Comparison of ENCODE assay signal across 13 cellular contexts in genomic region chr13:33205224-33205623, GRCh38.
DNase-seq lines count a peak whose midpoint lies in the region; ATAC-seq, FAIRE-seq and TF ChIP-seq lines count a peak whose summit lies in the region.
"Had no signal": no experiment of that assay in that cellular context is flagged by ENCODE, and none has a peak within 500 bp of the region (broad histone marks: within the 10 kb centered on the region; RNA-seq: fewer than 3 reads in every experiment).

No MANE protein-coding gene starts in this region.

- ATAC-seq in right lobe of liver (no peak), HepG2 (no peak), esophagus mucosa (no peak)
- no peak for ATAC-seq in effector memory CD8-positive, alpha-beta T cell (replicated peaks)
- ATAC-seq: stimulated activated naive CD8-positive, alpha-beta T cell treated with anti-CD3 and anti-CD28 coated beads, Interleukin-15, Interleukin-2, amounts not matched to agents 100 U/mL and 50 U/mL, for 24 hours had no signal

- intact Hi-C loops in right lobe of liver (cut with DNase I) (no loop called here), HepG2 (cut with micrococcal nuclease; ENCODE audit: unreplicated experiment) (loop anchor here (5.0 kb wide), 2 partner anchors 78 to 558 kb away; no protein-coding TSS in a partner anchor), esophagus muscularis mucosa (cut with DNase I) (no loop called here), prostate gland (cut with DNase I) (loop anchor here (5.0 to 10.0 kb wide), 2 partner anchors 82 to 190 kb away; partner anchors contain the start of genes KL and STARD13)

- no peak overlapping the region for H3K4me2 ChIP-seq in HepG2 (ENCODE audit: low read depth, low read length)

- no peaks in the 10 kb centered on the region for H3K9me3 ChIP-seq in right lobe of liver
- H3K9me3 ChIP-seq in HepG2 (ENCODE audit: low read length), result no peaks in the 10 kb centered on the region
- no peaks in the 10 kb centered on the region for H3K9me3 ChIP-seq in esophagus muscularis mucosa
- H3K9me3 ChIP-seq in prostate gland, result no peaks in the 10 kb centered on the region
- H3K9me3 ChIP-seq: SJSA1 had no signal

- no peak for TF ChIP-seq RAD21 in HepG2 (CRISPR knock-in tag; IDR thresholded peaks at IDR 0.05)

- TF ChIP-seq CTCF in right lobe of liver (IDR thresholded peaks at IDR 0.05) (no peak), HepG2 (CRISPR knock-in tag; IDR thresholded peaks at IDR 0.05) (no peak), esophagus muscularis mucosa (IDR thresholded peaks at IDR 0.05) (no peak), prostate gland (IDR thresholded peaks at IDR 0.05) (no peak)

- H3K4me1 Mint-ChIP-seq in effector memory CD8-positive, alpha-beta T cell (ENCODE audit: low read depth in 2 of 2), result peaks cover 14 to 15% of the 10 kb centered on the region in 2 donors

- CTCF ChIA-PET in HepG2 (lab: Yijun Ruan, JAX; ENCODE audit: low intra/inter-chr PET ratio, low total read pairs), result no interaction called here

- in situ Hi-C loops in HepG2 (cut with HindIII; ENCODE audit: extremely low pct_ligation_motif_present, low pct_unique_long_range_greater_than_20kb), result no loop called here

- H4K20me1 ChIP-seq in HepG2 (ENCODE audit: insufficient read depth, low read length), result no peaks in the 10 kb centered on the region

- H3K27me3 ChIP-seq in right lobe of liver, result no peaks in the 10 kb centered on the region
- no peaks in the 10 kb centered on the region for H3K27me3 ChIP-seq in HepG2 (ENCODE audit: control insufficient read depth in 1 of 2, insufficient read depth in 2 of 2, low read length in 2 of 2)
- H3K27me3 ChIP-seq in esophagus muscularis mucosa, result no peaks in the 10 kb centered on the region
- no peaks in the 10 kb centered on the region for H3K27me3 ChIP-seq in prostate gland (replicated peaks; ENCODE audit: insufficient read depth)
- H3K27me3 ChIP-seq: SJSA1 had no signal

- POLR2A ChIA-PET in HepG2 (lab: Yijun Ruan, JAX), result no interaction called here

- TF ChIP-seq EP300 in HepG2 (IDR thresholded peaks at IDR 0.05; ENCODE audit: low read depth in 2 of 2, low read length in 2 of 2) (no peak), HepG2 (CRISPR knock-in tag; IDR thresholded peaks at IDR 0.05; ENCODE audit: borderline replicate concordance) (no peak), esophagus muscularis mucosa (IDR thresholded peaks at IDR 0.05) (no peak)

- FAIRE-seq in HepG2 (lab: Jason Lieb, UNC) (no peak), urothelium cell line (lab: Jason Lieb, UNC) (no peak)

- no peaks in the 10 kb centered on the region for H3K36me3 Mint-ChIP-seq in effector memory CD8-positive, alpha-beta T cell (ENCODE audit: insufficient read depth)

- H3K4me1 ChIP-seq in right lobe of liver (peaks cover 0 to 15% (median 3%) of the 10 kb centered on the region in 4 donors), HepG2 (ENCODE audit: insufficient read depth, low read length) (peaks cover 36% of the 10 kb centered on the region), esophagus muscularis mucosa (peaks cover 75 to 95% (median 87%) of the 10 kb centered on the region in 4 donors), prostate gland (replicated peaks) (no peaks in the 10 kb centered on the region)

- no peak overlapping the region for H2AFZ ChIP-seq in HepG2 (ENCODE audit: low read length)

- no peak overlapping the region for H3K27ac Mint-ChIP-seq in effector memory CD8-positive, alpha-beta T cell

- peaks cover 39 to 53% of the 10 kb centered on the region in 2 donors for H3K27me3 Mint-ChIP-seq in effector memory CD8-positive, alpha-beta T cell

- H3K4me3 Mint-ChIP-seq in effector memory CD8-positive, alpha-beta T cell, result no peak overlapping the region

- H3K36me3 ChIP-seq in right lobe of liver (no peaks in the 10 kb centered on the region), HepG2 (replicated peaks in 1 of 2; ENCODE audit: control insufficient read depth in 1 of 2, insufficient read depth in 2 of 2, low read length in 2 of 2) (peaks cover 0 to 15% of the 10 kb centered on the region in 2 experiments; a peak in 3 of 5 replicates), esophagus muscularis mucosa (no peaks in the 10 kb centered on the region), prostate gland (no peaks in the 10 kb centered on the region)

- H3K9ac ChIP-seq in HepG2 (ENCODE audit: insufficient read depth, low read depth, low read length), result no peak overlapping the region

- BruUV-seq in HepG2 (replicated peaks; lab: Mats Ljungman, UMichigan), result no TSS peak

- 47% methylated on average over 4 of the region's 4 CpGs for WGBS in right lobe of liver (ENCODE audit: insufficient coverage, low coverage, low lambda C conversion rate, missing lambda C conversion rate)
- 97% methylated on average over 4 of the region's 4 CpGs for WGBS in HepG2 (ENCODE audit: low lambda C conversion rate)
- WGBS in esophagus muscularis mucosa, result 26% methylated on average over 4 of the region's 4 CpGs
- WGBS in prostate gland, result 43% methylated on average over 4 of the region's 4 CpGs

- peak overlapping the region; percentile 24 to 38 (median 33) for H3K27ac ChIP-seq in right lobe of liver
- no peak overlapping the region for H3K27ac ChIP-seq in HepG2 (ENCODE audit: extremely low read length, insufficient read depth, low read length)
- peak overlapping the region; percentile 77 to 86 (median 84) for H3K27ac ChIP-seq in esophagus muscularis mucosa (replicated peaks in 1 of 4)
- H3K27ac ChIP-seq in prostate gland, result peak overlapping the region; percentile 55
- H3K27ac ChIP-seq: SJSA1 had no signal

- DNase-seq in right lobe of liver (no peak), HepG2 (ENCODE audit: low spot score) (no peak), esophagus muscularis mucosa (ENCODE audit: extremely low spot score) (no peak), prostate gland (ENCODE audit: low spot score) (no peak), urothelium cell line (ENCODE audit: low spot score) (no peak), medulla oblongata (ENCODE audit: extremely low spot score) (no peak)
- no peak for DNase-seq in effector memory CD8-positive, alpha-beta T cell
- DNase-seq: AML-193; NCI-H1105; stimulated activated CD4-positive, alpha-beta T cell treated with anti-CD3 and anti-CD28 coated beads, Interleukin-2, amount 100 ng/mL, for 48 hours; stimulated activated naive CD8-positive, alpha-beta T cell treated with anti-CD3 and anti-CD28 coated beads, Interleukin-15, Interleukin-2, amounts not matched to agents 100 U/mL and 50 U/mL, for 24 hours had no signal

- TF ChIP-seq POLR2A in right lobe of liver (IDR thresholded peaks at IDR 0.05) (no peak), HepG2 (IDR thresholded peaks at IDR 0.05; ENCODE audit: insufficient read depth in 1 of 2, low read depth in 2 of 2, low read length in 2 of 2) (no peak), esophagus muscularis mucosa (IDR thresholded peaks at IDR 0.05; ENCODE audit: low read depth) (no peak), prostate gland (IDR thresholded peaks at IDR 0.05) (no peak)

- H3K79me2 ChIP-seq in HepG2 (ENCODE audit: insufficient read depth, low read length), result peaks cover 37% of the 10 kb centered on the region

- no peaks in the 10 kb centered on the region for H3K9me3 Mint-ChIP-seq in effector memory CD8-positive, alpha-beta T cell

- H3K4me3 ChIP-seq in right lobe of liver (no peak overlapping the region), HepG2 (replicated peaks in 1 of 3; ENCODE audit: insufficient read depth in 1 of 3, low read depth in 2 of 3, low read length in 3 of 3) (no peak overlapping the region), esophagus muscularis mucosa (peak overlapping the region; percentile 46 to 57 (median 54)), prostate gland (no peak overlapping the region)
- H3K4me3 ChIP-seq: SJSA1 had no signal

TF ChIP-seq in HepG2, 621 proteins besides CTCF, POLR2A, EP300 and RAD21:
- TF ChIP-seq SIX1 (CRISPR knock-in tag; IDR thresholded peaks at IDR 0.05; ENCODE audit: borderline replicate concordance) (no peak), ZNF12 (CRISPR knock-in tag; IDR thresholded peaks at IDR 0.05) (no peak)
- TF ChIP-seq, protein P1, sequence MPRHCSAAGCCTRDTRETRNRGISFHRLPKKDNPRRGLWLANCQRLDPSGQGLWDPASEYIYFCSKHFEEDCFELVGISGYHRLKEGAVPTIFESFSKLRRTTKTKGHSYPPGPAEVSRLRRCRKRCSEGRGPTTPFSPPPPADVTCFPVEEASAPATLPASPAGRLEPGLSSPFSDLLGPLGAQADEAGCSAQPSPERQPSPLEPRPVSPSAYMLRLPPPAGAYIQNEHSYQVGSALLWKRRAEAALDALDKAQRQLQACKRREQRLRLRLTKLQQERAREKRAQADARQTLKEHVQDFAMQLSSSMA (CRISPR knock-in tag; IDR thresholded peaks at IDR 0.05), result no peak
TF ChIP-seq in HepG2: peak in this region for 0.

Comparison
In these comparisons a context has a peak if more than half of its experiments do, and no peak if none do; other contexts are left out.
1. intact Hi-C loops: an anchor here in HepG2 (5.0 kb wide) and prostate gland (5.0 to 10.0 kb wide); none called in right lobe of liver and esophagus muscularis mucosa.
2. H3K4me3 ChIP-seq: peak in esophagus muscularis mucosa (4 of 4); none in right lobe of liver (0 of 3), HepG2 (0 of 3) and prostate gland (0 of 2).